In the genomic region with DNA sequence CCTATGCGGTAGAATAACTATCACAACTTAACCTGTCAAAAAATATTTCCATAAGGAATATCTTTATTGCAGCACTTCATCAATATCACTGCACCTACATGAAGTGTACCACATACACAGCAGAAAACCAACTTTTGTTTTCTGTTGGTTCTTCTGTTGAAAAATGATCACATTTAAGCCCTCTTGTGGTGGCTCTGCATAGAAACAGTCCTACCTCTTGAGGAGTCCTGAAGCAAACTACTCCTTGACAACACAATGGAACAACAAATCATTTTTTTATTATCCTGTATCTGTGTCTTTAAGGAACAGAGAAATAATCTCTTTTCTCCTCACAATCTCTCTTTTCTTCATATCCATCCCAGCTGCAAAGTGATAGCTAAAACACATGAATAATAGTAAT, we compare ENCODE assay signal across 7 cellular contexts. TPM values are rescaled to one million over a fixed set of nuclear protein-coding genes. Genes with fewer than 3 reads are reported as not detected.
DNase-seq lines count a peak whose midpoint lies in the region; ATAC-seq, FAIRE-seq and TF ChIP-seq lines count a peak whose summit lies in the region.

No MANE protein-coding gene starts in this region.

- CTCF ChIA-PET in IMR-90 (lab: Yijun Ruan, JAX), result no interaction called here
- CTCF ChIA-PET in GM12878 (lab: Yijun Ruan, JAX), result interaction anchor here (0.7 to 2.5 kb wide), 8 partner anchors 9 to 339 kb away, joined by 3 to 11 read pairs (median 3); no protein-coding TSS in a partner anchor

- H2AFZ ChIP-seq in IMR-90 (replicated peaks; ENCODE audit: low read length, poor library complexity) (no peak overlapping the region), GM12878 (ENCODE audit: control insufficient read depth, low read depth, low read length) (no peak overlapping the region), osteoblast (ENCODE audit: low read length) (no peak overlapping the region)

- POLR2A ChIA-PET in IMR-90 (lab: Charles Lee; ENCODE audit: unreplicated experiment) (no interaction called here), GM12878 (lab: Charles Lee) (no interaction called here)

- in situ Hi-C loops in IMR-90 (cut with MboI; ENCODE audit: low sequenced_read_pairs) (loop anchor here (25.0 kb wide), 1 partner anchor 1324 kb away; no protein-coding TSS in a partner anchor), GM12878 (cut with MboI) (loop anchor here (5.0 to 25.0 kb wide), 2 partner anchors 349 to 604 kb away; no protein-coding TSS in a partner anchor)

- H2BK5ac ChIP-seq in IMR-90 (ENCODE audit: low read depth, low read length, poor library complexity, severe bottlenecking), result no peak overlapping the region

- H3K79me1 ChIP-seq in IMR-90 (ENCODE audit: low read depth in 1 of 2, low read length in 2 of 2), result no peaks in the 10 kb centered on the region

- no peak overlapping the region for H3K4me2 ChIP-seq in IMR-90 (ENCODE audit: low read depth, low read length)
- no peak overlapping the region for H3K4me2 ChIP-seq in GM12878 (ENCODE audit: control insufficient read depth, insufficient read depth)
- H3K4me2 ChIP-seq in osteoblast (ENCODE audit: insufficient read depth, low read length), result no peak overlapping the region

- no peak overlapping the region for H4K5ac ChIP-seq in IMR-90 (ENCODE audit: low read depth, low read length)

- H4K20me1 ChIP-seq in IMR-90 (ENCODE audit: insufficient read depth, low read length), result no peaks in the 10 kb centered on the region
- H4K20me1 ChIP-seq in GM12878 (ENCODE audit: control insufficient read depth, insufficient read depth), result no peaks in the 10 kb centered on the region
- no peaks in the 10 kb centered on the region for H4K20me1 ChIP-seq in osteoblast (ENCODE audit: insufficient read depth, low read length)

- H3K14ac ChIP-seq in IMR-90 (replicated peaks; ENCODE audit: low read depth, low read length), result no peak overlapping the region

- no peak overlapping the region for H2BK20ac ChIP-seq in IMR-90 (ENCODE audit: low read depth, low read length)

- TF ChIP-seq RAD21 in IMR-90 (IDR thresholded peaks at IDR 0.05; ENCODE audit: low read length) (no peak), GM12878 (IDR thresholded peaks at IDR 0.05; ENCODE audit: insufficient read depth, low read depth, low read length) (peak; percentile 24; the same call in 1 of the 2 replicates)

- H3K23ac ChIP-seq in IMR-90 (ENCODE audit: low read depth, low read length), result no peak overlapping the region

- H3K4me1 ChIP-seq in IMR-90 (ENCODE audit: control insufficient read depth, insufficient read depth, low read length), result no peaks in the 10 kb centered on the region
- no peaks in the 10 kb centered on the region for H3K4me1 ChIP-seq in GM12878 (ENCODE audit: control insufficient read depth, insufficient read depth, low read length)
- H3K4me1 ChIP-seq in osteoblast (ENCODE audit: insufficient read depth, low read length), result no peaks in the 10 kb centered on the region
- no peaks in the 10 kb centered on the region for H3K4me1 ChIP-seq in aorta (ENCODE audit: control insufficient read depth in 1 of 2, insufficient read depth in 2 of 2, low read length in 2 of 2)

- H3K27me3 ChIP-seq in IMR-90 (ENCODE audit: control insufficient read depth, insufficient read depth, low read length), result peaks cover 4% of the 10 kb centered on the region; the same call in 1 of the 2 replicates
- H3K27me3 ChIP-seq in GM12878 (replicated peaks in 1 of 2; ENCODE audit: control insufficient read depth in 2 of 2, insufficient read depth in 2 of 2, low read length in 1 of 2), result no peaks in the 10 kb centered on the region
- H3K27me3 ChIP-seq in osteoblast (ENCODE audit: insufficient read depth, low read length), result no peaks in the 10 kb centered on the region
- no peaks in the 10 kb centered on the region for H3K27me3 ChIP-seq in aorta (ENCODE audit: control insufficient read depth in 1 of 2, insufficient read depth in 2 of 2, low read length in 1 of 2)

- H3K4me3 ChIP-seq in IMR-90 (ENCODE audit: insufficient read depth, low read depth, low read length) (no peak overlapping the region), GM12878 (no peak overlapping the region), osteoblast (ENCODE audit: insufficient read depth, low read length) (no peak overlapping the region), aorta (ENCODE audit: low read length in 2 of 2) (no peak overlapping the region)

- RAD21 ChIA-PET in GM12878 (lab: Charles Lee; ENCODE audit: unreplicated experiment), result interaction anchor here (1.6 to 2.0 kb wide), 2 partner anchors 77 to 79 kb away, joined by 5 to 6 read pairs; no protein-coding TSS in a partner anchor

- no peak overlapping the region for H2BK15ac ChIP-seq in IMR-90 (ENCODE audit: low read depth, low read length)

- H3K56ac ChIP-seq in IMR-90 (ENCODE audit: extremely low read depth, insufficient read depth, low read length), result no peak overlapping the region

- no peaks in the 10 kb centered on the region for H3K79me2 ChIP-seq in GM12878 (ENCODE audit: control insufficient read depth, insufficient read depth, low read length)
- H3K79me2 ChIP-seq in osteoblast (ENCODE audit: insufficient read depth, low read length), result no peaks in the 10 kb centered on the region

- dilution Hi-C loops in IMR-90 (cut with HindIII; ENCODE audit: low sequenced_read_pairs, unreplicated experiment), result no loop called here

- H3K18ac ChIP-seq in IMR-90 (ENCODE audit: low read depth, low read length), result no peak overlapping the region

- no peak overlapping the region for H4K8ac ChIP-seq in IMR-90 (ENCODE audit: low read depth in 2 of 2, low read length in 2 of 2)

- H2AK9ac ChIP-seq in IMR-90 (replicated peaks; ENCODE audit: low read depth, low read length, poor library complexity), result no peak overlapping the region

- intact Hi-C loops in IMR-90 (cut with micrococcal nuclease), result loop anchor here (5.0 kb wide), 1 partner anchor 664 kb away; a partner anchor contains a TSS
- intact Hi-C loops in GM12878 (cut with micrococcal nuclease; ENCODE audit: unreplicated experiment), result loop anchor here (2.0 kb wide), 2 partner anchors 78 to 468 kb away; no protein-coding TSS in a partner anchor
- intact Hi-C loops in aorta (cut with DNase I), result no loop called here

- H3K27ac ChIP-seq in IMR-90 (ENCODE audit: insufficient read depth, low read length) (no peak overlapping the region), GM12878 (ENCODE audit: control insufficient read depth, insufficient read depth) (no peak overlapping the region), osteoblast (ENCODE audit: low read depth, low read length) (no peak overlapping the region), aorta (ENCODE audit: low read depth in 1 of 2, low read length in 2 of 2) (no peak overlapping the region)

- TF ChIP-seq CTCF in IMR-90 (conservative IDR thresholded peaks at IDR 0.05; ENCODE audit: low read depth, low read length) (peak; percentile 37), GM12878 (IDR thresholded peaks at IDR 0.05 in 2 of 3, conservative IDR thresholded peaks at IDR 0.05 in 1 of 3; ENCODE audit: control insufficient read depth in 2 of 3, extremely low read depth in 1 of 3, insufficient read depth in 1 of 3, low read depth in 3 of 3, low read length in 3 of 3) (peak; percentile 27 to 43 (median 41); a peak in 5 of 6 replicates), osteoblast (IDR thresholded peaks at IDR 0.05; ENCODE audit: extremely low read depth, low read depth, low read length) (peak; percentile 46)

- TF ChIP-seq POLR2A in IMR-90 (IDR thresholded peaks at IDR 0.05; ENCODE audit: low read depth, low read length) (no peak), GM12878 (IDR thresholded peaks at IDR 0.05; ENCODE audit: low read depth, low read length) (no peak)

- SMC1A ChIA-PET in GM12878 (lab: Charles Lee; ENCODE audit: uncharacterized antibody, unreplicated experiment), result interaction anchor here (1.1 to 1.7 kb wide), 2 partner anchors 11 to 78 kb away, joined by 3 read pairs; no protein-coding TSS in a partner anchor

- BruUV-seq in IMR-90 (replicated peaks; lab: Mats Ljungman, UMichigan) (no TSS peak), GM12878 (replicated peaks; lab: Mats Ljungman, UMichigan) (no TSS peak)

- FAIRE-seq in GM12878 (lab: Jason Lieb, UNC), result peak; percentile 81

- H3K9ac ChIP-seq in IMR-90 (ENCODE audit: low read depth, low read length), result no peak overlapping the region
- H3K9ac ChIP-seq in GM12878 (ENCODE audit: control insufficient read depth, insufficient read depth, low read length), result no peak overlapping the region

- H3K9me3 ChIP-seq in IMR-90 (ENCODE audit: control insufficient read depth, insufficient read depth, low read length) (no peaks in the 10 kb centered on the region), GM12878 (replicated peaks; ENCODE audit: control insufficient read depth, insufficient read depth, low read length) (no peaks in the 10 kb centered on the region), osteoblast (ENCODE audit: low read depth, low read length) (no peaks in the 10 kb centered on the region), aorta (ENCODE audit: control insufficient read depth, low read length) (no peaks in the 10 kb centered on the region)

- WGBS in IMR-90 (ENCODE audit: extremely low coverage in 2 of 2, insufficient read length in 1 of 2), 2 experiments, result no CpG with 5 or more reads among the region's 1 CpG
- WGBS in GM12878 (ENCODE audit: insufficient coverage, insufficient replicate concordance, low lambda C conversion rate, missing lambda C conversion rate), result 96% methylated on average over 1 of the region's 1 CpG
- 82 to 84% methylated on average over 1 of the region's 1 CpG for WGBS in aorta, 2 donors

- no peak overlapping the region for H2BK120ac ChIP-seq in IMR-90 (ENCODE audit: low read depth, low read length)

- no peak overlapping the region for H4K91ac ChIP-seq in IMR-90 (ENCODE audit: insufficient read depth, low read depth, low read length)

- peak; percentile 48 for ATAC-seq in GM18502 (IDR thresholded peaks at IDR 0.05; ENCODE audit: poor library complexity, unreplicated experiment)
- ATAC-seq in IMR-90 (ENCODE audit: low read depth), result peak; percentile 63
- peak; percentile 75 for ATAC-seq in GM12878
- ATAC-seq in HG03521 (IDR thresholded peaks at IDR 0.05; ENCODE audit: unreplicated experiment), result no peak
- no peak for ATAC-seq in aorta (ENCODE audit: low FRiP score)
- no peak for ATAC-seq in GM21576 (IDR thresholded peaks at IDR 0.05; ENCODE audit: unreplicated experiment)

- H3K4ac ChIP-seq in IMR-90 (ENCODE audit: low read depth, low read length), result no peak overlapping the region

- H3K36me3 ChIP-seq in IMR-90 (ENCODE audit: control insufficient read depth, insufficient read depth, low read length) (no peaks in the 10 kb centered on the region), GM12878 (ENCODE audit: control insufficient read depth in 2 of 2, insufficient read depth in 2 of 2, low read length in 1 of 2) (no peaks in the 10 kb centered on the region), osteoblast (ENCODE audit: insufficient read depth, low read length) (no peaks in the 10 kb centered on the region), aorta (ENCODE audit: control insufficient read depth in 1 of 2, insufficient read depth in 2 of 2, low read length in 1 of 2) (no peaks in the 10 kb centered on the region)

- H2AK5ac ChIP-seq in IMR-90 (ENCODE audit: low read depth, low read length), result no peak overlapping the region

- no peak for TF ChIP-seq EP300 in GM12878 (IDR thresholded peaks at IDR 0.05; ENCODE audit: borderline replicate concordance in 1 of 2, control insufficient read depth in 1 of 2, low read depth in 2 of 2, low read length in 2 of 2)

- no peaks in the 10 kb centered on the region for H3K9me1 ChIP-seq in IMR-90 (ENCODE audit: insufficient read depth, low read length)

- DNase-seq in IMR-90, result peak; percentile 10
- DNase-seq in GM12878 (ENCODE audit: low read depth, low spot score), result no peak
- DNase-seq in osteoblast (ENCODE audit: insufficient read length, low spot score, missing footprints), result peak; percentile 21
- no peak for DNase-seq in aorta

RNA-seq across cellular contexts. Expression of a gene that starts 39.8 kb away (rescaled TPM):
- total RNA-seq in IMR-90 (2012; rRNA removed) (not detected in 2 replicates), GM12878 (2014; rRNA removed) (not detected in 2 replicates), GM12878 (2014; rRNA removed; fragmentation: Illumina TruSeq; extraction: Trizol) (not detected in 2 replicates), GM12878 (2021) (not detected in 2 replicates), osteoblast (not detected in 2 replicates), aorta (not detected)
- polyA plus RNA-seq in IMR-90 (2012; rRNA removed) (not detected in 2 replicates), GM12878 (2011; rRNA removed) (not detected in 2 replicates), GM12878 (2014; fragmentation: Illumina TruSeq; extraction: Trizol) (not detected in 2 replicates), GM12878 (2014; fragmentation: Nextera tagmentation; extraction: Ambion mirVana) (not detected), GM12878 (2014; rRNA removed) (not detected in 2 replicates), GM12878 (2016; fragmentation: Nextera tagmentation; extraction: Ambion mirVana) (not detected), aorta (1 to 10 TPM in 1 of 2 donors, not detected in 1; 3.0 TPM)
- polyA plus RNA-seq in IMR-90 (2012; cell fraction: cytosol; rRNA removed), result not detected in 2 replicates
- polyA plus RNA-seq in IMR-90 (2012; cell fraction: nucleus; rRNA removed; ENCODE audit: low replicate concordance), result not detected in 2 replicates
- total RNA-seq in GM12878 (2013; cell fraction: nucleolus; rRNA removed), result not detected in 2 replicates
- polyA plus RNA-seq in GM12878 (2011; ENCODE audit: low read depth), result not detected
- polyA plus RNA-seq in GM12878 (2011; cell fraction: cytosol; rRNA removed), result not detected in 2 replicates
- polyA plus RNA-seq in GM12878 (2011; cell fraction: nucleus; rRNA removed), result not detected in 2 replicates
- polyA plus RNA-seq in GM12878 (2012), result not detected in 2 replicates
- polyA minus RNA-seq in GM12878 (2011; rRNA and poly(A)+ RNA removed), result not detected in 2 replicates
- polyA minus RNA-seq in GM12878 (2011; cell fraction: cytosol; rRNA and poly(A)+ RNA removed), result not detected in 2 replicates
- polyA minus RNA-seq in GM12878 (2011; cell fraction: nucleus; rRNA and poly(A)+ RNA removed), result not detected in 2 replicates

Comparison
In these comparisons a context has a peak if more than half of its experiments do, and no peak if none do; other contexts are left out.
1. ATAC-seq: peak in GM18502 (single experiment), IMR-90 (single experiment) and GM12878 (single experiment); none in HG03521 (single experiment), aorta (single experiment) and GM21576 (single experiment).
2. DNase-seq: peak in IMR-90 (single experiment) and osteoblast (single experiment); none in GM12878 (single experiment) and aorta (0 of 2).
3. intact Hi-C loops: an anchor here in IMR-90 (5.0 kb wide) and GM12878 (2.0 kb wide); none called in aorta.
4. Peak in every context shown above with its lines, with median percentiles within 50 percentile points of each other: CTCF ChIP-seq.